Comparison of ENCODE assay signal across 18 cellular contexts in genomic region chr10:72116372-72116771, GRCh38. TPM values are rescaled to one million over a fixed set of nuclear protein-coding genes. Genes with fewer than 3 reads are reported as not detected.
DNase-seq lines count a peak whose midpoint lies in the region; ATAC-seq, FAIRE-seq and TF ChIP-seq lines count a peak whose summit lies in the region.
"Had no signal": no experiment of that assay in that cellular context is flagged by ENCODE, and none has a peak within 500 bp of the region (broad histone marks: within the 10 kb centered on the region; RNA-seq: fewer than 3 reads in every experiment).

No MANE protein-coding gene starts in this region.

- H3K9me3 Mint-ChIP-seq in endodermal cell: peaks cover 20% of the 10 kb centered on the region
- H3K9me3 Mint-ChIP-seq in naive thymus-derived CD8-positive, alpha-beta T cell: peaks cover 0 to 5% (median 0%) of the 10 kb centered on the region in 9 donors

- H3K27ac ChIP-seq in HepG2 (ENCODE audit: extremely low read length, insufficient read depth, low read length): no peak overlapping the region
- H3K27ac ChIP-seq in right lobe of liver: no peak overlapping the region
- H3K27ac ChIP-seq in HEK293 (ENCODE audit: extremely low read depth, low read depth, low read length): no peak overlapping the region
- H3K27ac ChIP-seq in endodermal cell (ENCODE audit: low read depth, low read length): no peak overlapping the region

- H3K4me1 ChIP-seq in HepG2 (ENCODE audit: insufficient read depth, low read length) (no peaks in the 10 kb centered on the region), right lobe of liver (no peaks in the 10 kb centered on the region), HEK293 (ENCODE audit: control insufficient read depth, insufficient read depth, low read length) (peaks cover 3% of the 10 kb centered on the region; the same call in 1 of the 2 replicates), endodermal cell (ENCODE audit: control insufficient read depth, insufficient read depth, low read length) (no peaks in the 10 kb centered on the region)
- H3K4me1 ChIP-seq: HAP-1 had no signal

- H2AFZ ChIP-seq in HepG2 (ENCODE audit: low read length): no peak overlapping the region
- H2AFZ ChIP-seq: GM23338 had no signal

- peaks cover 4% of the 10 kb centered on the region for H3K4me1 Mint-ChIP-seq in endodermal cell
- H3K4me1 Mint-ChIP-seq in naive thymus-derived CD8-positive, alpha-beta T cell: peaks cover 23 to 40% (median 29%) of the 10 kb centered on the region in 4 donors
- H3K4me1 Mint-ChIP-seq: GM23338 had no signal

- H3K27ac Mint-ChIP-seq in endodermal cell: no peak overlapping the region
- H3K27ac Mint-ChIP-seq in naive thymus-derived CD8-positive, alpha-beta T cell: peak overlapping the region in 1 of 10 donors; percentile 40
- H3K27ac Mint-ChIP-seq: GM23338 had no signal

- H3K79me2 ChIP-seq in HepG2 (ENCODE audit: insufficient read depth, low read length): no peaks in the 10 kb centered on the region

- H3K36me3 ChIP-seq in HepG2 (replicated peaks in 1 of 2; ENCODE audit: control insufficient read depth in 1 of 2, insufficient read depth in 2 of 2, low read length in 2 of 2) (peaks cover 0 to 2% of the 10 kb centered on the region in 2 experiments; a peak in 1 of 5 replicates), right lobe of liver (no peaks in the 10 kb centered on the region), HEK293 (ENCODE audit: control insufficient read depth in 2 of 2, insufficient read depth in 1 of 2, low read length in 2 of 2) (no peaks in the 10 kb centered on the region), endodermal cell (ENCODE audit: control insufficient read depth, insufficient read depth, low read length) (peaks cover 7% of the 10 kb centered on the region)
- H3K36me3 ChIP-seq: HAP-1 had no signal

- TF ChIP-seq POLR2A in HepG2 (IDR thresholded peaks at IDR 0.05; ENCODE audit: insufficient read depth in 1 of 2, low read depth in 2 of 2, low read length in 2 of 2) (no peak), right lobe of liver (IDR thresholded peaks at IDR 0.05) (no peak)

- peaks cover 40% of the 10 kb centered on the region for H3K36me3 Mint-ChIP-seq in endodermal cell (ENCODE audit: low read depth)
- peaks cover 14 to 37% (median 28%) of the 10 kb centered on the region in 3 donors for H3K36me3 Mint-ChIP-seq in naive thymus-derived CD8-positive, alpha-beta T cell

- H3K9me3 ChIP-seq in HepG2 (ENCODE audit: low read length): no peaks in the 10 kb centered on the region
- H3K9me3 ChIP-seq in right lobe of liver: no peaks in the 10 kb centered on the region
- no peaks in the 10 kb centered on the region for H3K9me3 ChIP-seq in HEK293 (ENCODE audit: control insufficient read depth, insufficient read depth, low read depth, low read length)
- peaks cover 29% of the 10 kb centered on the region for H3K9me3 ChIP-seq in endodermal cell (ENCODE audit: control insufficient read depth, low read length)

- DNase-seq in HepG2 (ENCODE audit: low spot score) (no peak), right lobe of liver (no peak), endodermal cell (no peak), Right ventricle myocardium superior (no peak)
- no peak for DNase-seq in naive thymus-derived CD8-positive, alpha-beta T cell
- DNase-seq: 8988T; C1 segment of cervical spinal cord; CD4-positive, alpha-beta memory T cell; COR-L47; DMS153; DND-41 had no signal

- no peaks in the 10 kb centered on the region for H4K20me1 ChIP-seq in HepG2 (ENCODE audit: insufficient read depth, low read length)

- H3K27me3 ChIP-seq in HepG2 (ENCODE audit: control insufficient read depth in 1 of 2, insufficient read depth in 2 of 2, low read length in 2 of 2) (no peaks in the 10 kb centered on the region), right lobe of liver (no peaks in the 10 kb centered on the region), endodermal cell (ENCODE audit: control insufficient read depth, insufficient read depth, low read length, poor library complexity, severe bottlenecking) (no peaks in the 10 kb centered on the region)

- 91% methylated on average over 2 of the region's 2 CpGs for whole genome bisulfite sequencing in HepG2 (ENCODE audit: low lambda C conversion rate)
- WGBS in right lobe of liver (ENCODE audit: insufficient coverage, low coverage, low lambda C conversion rate, missing lambda C conversion rate): 100% methylated on average over 2 of the region's 2 CpGs
- WGBS in endodermal cell (ENCODE audit: insufficient coverage in 1 of 2, insufficient read length in 1 of 2), 2 experiments: 86 to 92% methylated on average over 2 of the region's 2 CpGs

- H3K4me2 ChIP-seq in HepG2 (ENCODE audit: low read depth, low read length): no peak overlapping the region
- H3K4me2 ChIP-seq: GM23338 had no signal

- FAIRE-seq in HepG2 (lab: Jason Lieb, UNC): no peak
- FAIRE-seq: G401.6, GM12892, GM19239 had no signal

- intact Hi-C loops in HepG2 (cut with micrococcal nuclease; ENCODE audit: unreplicated experiment): no loop called here
- intact Hi-C loops in right lobe of liver (cut with DNase I): no loop called here
- intact Hi-C loops in Right ventricle myocardium superior (cut with DNase I): no loop called here

- H3K27me3 Mint-ChIP-seq in endodermal cell (ENCODE audit: insufficient read depth): no peaks in the 10 kb centered on the region
- H3K27me3 Mint-ChIP-seq in naive thymus-derived CD8-positive, alpha-beta T cell: no peaks in the 10 kb centered on the region
- H3K27me3 Mint-ChIP-seq: CD4-positive, alpha-beta memory T cell had no signal

- in situ Hi-C loops in HepG2 (cut with HindIII; ENCODE audit: extremely low pct_ligation_motif_present, low pct_unique_long_range_greater_than_20kb): no loop called here

- H3K9ac ChIP-seq in HepG2 (ENCODE audit: insufficient read depth, low read depth, low read length) (no peak overlapping the region), endodermal cell (ENCODE audit: extremely low read depth, low read length, poor library complexity, severe bottlenecking) (no peak overlapping the region)

- TF ChIP-seq CTCF in HepG2 (CRISPR knock-in tag; IDR thresholded peaks at IDR 0.05) (no peak), right lobe of liver (IDR thresholded peaks at IDR 0.05) (no peak), HEK293 (tag by site-specific recombination; IDR thresholded peaks at IDR 0.05) (no peak), endodermal cell (conservative IDR thresholded peaks at IDR 0.05) (no peak)

- POLR2A ChIA-PET in HepG2 (lab: Yijun Ruan, JAX) (no interaction called here), HEK293 (lab: Yijun Ruan, JAX) (interaction anchor here (1.0 kb wide), 1 partner anchor 157 kb away, joined by 3 read pairs; no protein-coding TSS in a partner anchor)
- POLR2A ChIA-PET in naive thymus-derived CD8-positive, alpha-beta T cell (lab: Charles Lee): interaction anchor here (1.0 to 1.8 kb wide), 3 partner anchors 10 to 157 kb away, joined by 4 read pairs; partner anchors contain the start of gene DDIT4

- TF ChIP-seq EP300 in HepG2 (IDR thresholded peaks at IDR 0.05; ENCODE audit: low read depth in 2 of 2, low read length in 2 of 2) (no peak), HepG2 (CRISPR knock-in tag; IDR thresholded peaks at IDR 0.05; ENCODE audit: borderline replicate concordance) (no peak)

- H3K4me3 Mint-ChIP-seq in endodermal cell: no peak overlapping the region
- H3K4me3 Mint-ChIP-seq in naive thymus-derived CD8-positive, alpha-beta T cell: no peak overlapping the region
- H3K4me3 Mint-ChIP-seq: GM23338 had no signal

- H3K4me3 ChIP-seq in HepG2 (replicated peaks in 1 of 3; ENCODE audit: insufficient read depth in 1 of 3, low read depth in 2 of 3, low read length in 3 of 3) (no peak overlapping the region), right lobe of liver (no peak overlapping the region), HEK293 (ENCODE audit: low read depth, low read length) (no peak overlapping the region), endodermal cell (ENCODE audit: low read length) (peak overlapping the region; percentile 32)
- H3K4me3 ChIP-seq: GM23338, HAP-1 had no signal

- no peak for TF ChIP-seq RAD21 in HepG2 (CRISPR knock-in tag; IDR thresholded peaks at IDR 0.05)

- ATAC-seq in HepG2 (no peak), right lobe of liver (no peak), Right ventricle myocardium superior (ENCODE audit: poor library complexity) (no peak), GM19463 (IDR thresholded peaks at IDR 0.05; ENCODE audit: unreplicated experiment) (no peak)
- no peak for ATAC-seq in naive thymus-derived CD8-positive, alpha-beta T cell
- ATAC-seq: GM23338 had no signal

- no TSS peak for BruUV-seq in HepG2 (replicated peaks; lab: Mats Ljungman, UMichigan)

- CTCF ChIA-PET in HepG2 (lab: Yijun Ruan, JAX; ENCODE audit: low intra/inter-chr PET ratio, low total read pairs) (no interaction called here), HEK293 (lab: Yijun Ruan, JAX) (interaction anchor here (1.7 to 3.7 kb wide), 2 partner anchors 9 to 221 kb away, joined by 8 to 26 read pairs; no protein-coding TSS in a partner anchor)

RNA-seq across cellular contexts. Expression of gene SPOCK2, which starts 28.0 kb away (rescaled TPM):
- total RNA-seq in HepG2 (2016; rRNA removed; fragmentation: Illumina TruSeq; extraction: Trizol) (4.7 and 8.6 TPM in 2 replicates), right lobe of liver (1 to 10 TPM in 4 of 6 experiments, under 1 TPM in 2; 0.72 to 3.0 (median 1.2) TPM), endodermal cell (1 to 10 TPM; 1.6 to 3.7 TPM), Right ventricle myocardium superior (9.6 TPM)
- total RNA-seq in HepG2 (2016; cell fraction: cytosol; rRNA removed; fragmentation: Illumina TruSeq; extraction: Trizol; ENCODE audit: low read depth): 1.9 and 2.3 TPM in 2 replicates
- total RNA-seq in HepG2 (2016; cell fraction: insoluble cytoplasmic fraction; rRNA removed; fragmentation: Illumina TruSeq; extraction: Trizol): 5.6 and 7.5 TPM in 2 replicates
- 4.9 and 6.3 TPM in 2 replicates for total RNA-seq in HepG2 (2016; cell fraction: membrane; rRNA removed; fragmentation: Illumina TruSeq; extraction: Trizol)
- total RNA-seq in HepG2 (2016; cell fraction: nucleus; rRNA removed; fragmentation: Illumina TruSeq; extraction: Trizol): 4.5 and 7.0 TPM in 2 replicates
- polyA plus RNA-seq in HepG2 (2011; rRNA removed): 30.6 and 49.8 TPM in 2 replicates
- polyA plus RNA-seq in HepG2 (2011; cell fraction: cytosol; rRNA removed): 36.8 and 39.8 TPM in 2 replicates
- polyA plus RNA-seq in HepG2 (2011; cell fraction: nucleus; rRNA removed): 38.0 and 46.6 TPM in 2 replicates
- 3.4 and 5.3 TPM in 2 replicates for polyA plus RNA-seq in HepG2 (2012)
- 2.4 and 2.5 TPM in 2 replicates for polyA plus RNA-seq in HepG2 (2016; cell fraction: cytosol; fragmentation: Illumina TruSeq; extraction: Trizol; ENCODE audit: low read depth)
- 4.6 and 4.7 TPM in 2 replicates for polyA plus RNA-seq in HepG2 (2016; cell fraction: insoluble cytoplasmic fraction; fragmentation: Illumina TruSeq; extraction: Trizol; ENCODE audit: low read depth)
- polyA plus RNA-seq in HepG2 (2016; cell fraction: membrane; fragmentation: Illumina TruSeq; extraction: Trizol; ENCODE audit: low read depth): 3.8 and 5.6 TPM in 2 replicates
- polyA plus RNA-seq in HepG2 (2016; cell fraction: nucleus; fragmentation: Illumina TruSeq; extraction: Trizol; ENCODE audit: insufficient read depth, low read depth): 12.2 and 13.8 TPM in 2 replicates
- polyA minus RNA-seq in HepG2 (2011; rRNA and poly(A)+ RNA removed; ENCODE audit: low replicate concordance): 2.5 and 69.1 TPM in 2 replicates
- 20.4 and 35.1 TPM in 2 replicates for polyA minus RNA-seq in HepG2 (2011; cell fraction: cytosol; rRNA and poly(A)+ RNA removed)
- polyA minus RNA-seq in HepG2 (2011; cell fraction: nucleus; rRNA and poly(A)+ RNA removed): 8.9 and 15.5 TPM in 2 replicates
- 2.2 TPM for polyA plus RNA-seq in endodermal cell (2013, experiment 1 of 2)
- polyA plus RNA-seq in endodermal cell (2013, experiment 2 of 2): 3.2 TPM
- total RNA-seq in naive thymus-derived CD8-positive, alpha-beta T cell: 100 to 1,000 TPM; 566 to 578 TPM
- 100 to 1,000 TPM; 177 to 292 (median 235) TPM for polyA plus RNA-seq in naive thymus-derived CD8-positive, alpha-beta T cell

Comparison
In these comparisons a context has a peak if more than half of its experiments do, and no peak if none do; other contexts are left out.
1. RNA of gene SPOCK2, which starts 28.0 kb away (total RNA-seq): 566 to 578 TPM in naive thymus-derived CD8-positive, alpha-beta T cell; 9.6 TPM in Right ventricle myocardium superior (single experiment), 1.9 to 8.6 TPM in HepG2, 1.6 to 3.7 TPM in endodermal cell and 0.72 to 3.0 TPM in right lobe of liver; every median in the first group is over 10 times any median in the second.
2. Of the 63 proteins assayed by ChIP-seq in both HepG2 and HEK293: peak only in HepG2: none; only in HEK293: SETDB1 and ZNF280D; in both: none; in neither: 61.